8 cellular contexts compared by ENCODE assay signal in the genomic region with DNA sequence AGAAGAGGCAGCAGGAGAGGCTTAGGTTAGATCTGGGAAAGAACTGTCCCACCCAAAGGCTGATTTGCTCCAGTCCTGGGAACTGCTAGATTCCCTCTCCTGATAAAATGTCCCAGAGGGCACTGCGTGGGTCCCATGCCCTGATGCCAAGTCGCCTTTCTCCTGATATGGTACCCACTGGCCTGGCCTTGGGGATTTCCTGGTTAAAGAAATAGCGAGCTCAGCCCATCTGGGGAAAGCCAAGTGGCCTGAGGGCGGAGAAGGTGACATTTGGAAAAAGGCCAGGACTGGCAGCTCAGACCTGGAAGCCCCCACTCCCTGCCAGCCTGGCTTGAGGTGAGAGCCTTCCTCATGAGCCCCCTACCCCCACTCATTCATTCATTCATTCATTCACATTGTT.
DNase-seq lines count a peak whose midpoint lies in the region; ATAC-seq, FAIRE-seq and TF ChIP-seq lines count a peak whose summit lies in the region.
"Not testable (repeated sequence)": the region's sequence is repeated elsewhere in the genome, so short reads cannot be mapped to it uniquely, and the experiment has no call there.

No MANE protein-coding gene starts in this region.

- 45% methylated on average over 4 of the region's 4 CpGs for WGBS in GM12878 (ENCODE audit: insufficient coverage, insufficient replicate concordance, low lambda C conversion rate, missing lambda C conversion rate)
- 86% methylated on average over 1 of the region's 4 CpGs for WGBS in right lobe of liver (ENCODE audit: insufficient coverage, low coverage, low lambda C conversion rate, missing lambda C conversion rate)
- WGBS in transverse colon (ENCODE audit: low coverage in 1 of 2), 2 donors, result 75 to 100% methylated on average over 1 to 4 of the region's 4 CpGs

- TF ChIP-seq RAD21 in GM12878 (IDR thresholded peaks at IDR 0.05; ENCODE audit: insufficient read depth, low read depth, low read length), result not testable (repeated sequence)

- H3K79me2 ChIP-seq in Karpas-422 (ENCODE audit: low read length); GM12878 (ENCODE audit: control insufficient read depth, insufficient read depth, low read length): not testable (repeated sequence)

- not testable (repeated sequence) for H3K27ac ChIP-seq in Karpas-422 (ENCODE audit: low read length); SJCRH30; GM12878 (ENCODE audit: control insufficient read depth, insufficient read depth); right lobe of liver; transverse colon

- intact Hi-C loops in GM12878 (cut with micrococcal nuclease; ENCODE audit: unreplicated experiment); Right ventricle myocardium superior (cut with DNase I); right lobe of liver (cut with DNase I); transverse colon (cut with DNase I; ENCODE audit: low total_unique reads): not testable (repeated sequence)

- not testable (repeated sequence) for TF ChIP-seq EP300 in GM12878 (IDR thresholded peaks at IDR 0.05; ENCODE audit: borderline replicate concordance in 1 of 2, control insufficient read depth in 1 of 2, low read depth in 2 of 2, low read length in 2 of 2); transverse colon (IDR thresholded peaks at IDR 0.05; ENCODE audit: low read depth)

- not testable (repeated sequence) for H3K9ac ChIP-seq in Karpas-422 (ENCODE audit: low read length); GM12878 (ENCODE audit: control insufficient read depth, insufficient read depth, low read length)

- H3K4me3 ChIP-seq in Karpas-422 (ENCODE audit: low read length); SJCRH30; GM12878; right lobe of liver; transverse colon: not testable (repeated sequence)

- SMC1A ChIA-PET in GM12878 (lab: Charles Lee; ENCODE audit: uncharacterized antibody, unreplicated experiment), result not testable (repeated sequence)

- RAD21 ChIA-PET in GM12878 (lab: Charles Lee; ENCODE audit: unreplicated experiment), result not testable (repeated sequence)

- CTCF ChIA-PET in GM12878 (lab: Yijun Ruan, JAX), result not testable (repeated sequence)

- not testable (repeated sequence) for TF ChIP-seq POLR2A in GM12878 (IDR thresholded peaks at IDR 0.05; ENCODE audit: low read depth, low read length); right lobe of liver (IDR thresholded peaks at IDR 0.05); transverse colon (IDR thresholded peaks at IDR 0.05)

- not testable (repeated sequence) for H4K20me1 ChIP-seq in Karpas-422 (ENCODE audit: insufficient read depth, low read depth, low read length); GM12878 (ENCODE audit: control insufficient read depth, insufficient read depth)

- not testable (repeated sequence) for H3K9me2 ChIP-seq in Karpas-422 (replicated peaks; ENCODE audit: insufficient read depth, low read length)

- in situ Hi-C loops in GM12878 (cut with MboI); transverse colon (cut with MboI; ENCODE audit: low pct_ligation_motif_present in 1 of 4, low pct_unique_long_range_greater_than_20kb in 1 of 4, low sequenced_read_pairs in 3 of 4): not testable (repeated sequence)

- FAIRE-seq in GM12878 (lab: Jason Lieb, UNC), result not testable (repeated sequence)

- not testable (repeated sequence) for H3K36me3 ChIP-seq in Karpas-422 (ENCODE audit: insufficient read depth, low read length); SJCRH30; GM12878 (ENCODE audit: control insufficient read depth in 2 of 2, insufficient read depth in 2 of 2, low read length in 1 of 2); right lobe of liver; transverse colon

- H3K4me1 ChIP-seq in Karpas-422 (ENCODE audit: low read length), result peaks cover 10% of the 10 kb centered on the region
- H3K4me1 ChIP-seq in SJCRH30; GM12878 (ENCODE audit: control insufficient read depth, insufficient read depth, low read length); right lobe of liver; transverse colon: not testable (repeated sequence)

- H3K4me2 ChIP-seq in Karpas-422 (ENCODE audit: low read depth, low read length, poor library complexity, severe bottlenecking); GM12878 (ENCODE audit: control insufficient read depth, insufficient read depth): not testable (repeated sequence)

- ATAC-seq in GM12878 (peak; percentile 21), right lobe of liver (peak in 1 of 4 donors; percentile 54), omental fat pad (ENCODE audit: low FRiP score) (peak; percentile 13)
- not testable (repeated sequence) for ATAC-seq in Right ventricle myocardium superior (ENCODE audit: poor library complexity)

- POLR2A ChIA-PET in GM12878 (lab: Charles Lee), result not testable (repeated sequence)

- TF ChIP-seq CTCF in GM12878 (IDR thresholded peaks at IDR 0.05 in 2 of 3, conservative IDR thresholded peaks at IDR 0.05 in 1 of 3; ENCODE audit: control insufficient read depth in 2 of 3, extremely low read depth in 1 of 3, insufficient read depth in 1 of 3, low read depth in 3 of 3, low read length in 3 of 3); right lobe of liver (IDR thresholded peaks at IDR 0.05); omental fat pad (IDR thresholded peaks at IDR 0.05); transverse colon (IDR thresholded peaks at IDR 0.05): not testable (repeated sequence)

- DNase-seq in CD1c-positive myeloid dendritic cell (ENCODE audit: extremely low spot score) (peak; percentile 1), Karpas-422 (peak; percentile 34), SJCRH30 (peak; percentile 13 to 20), Right ventricle myocardium superior (peak; percentile 30), right lobe of liver (peak; percentile 28 to 51 (median 49)), transverse colon (peak; percentile 9)
- not testable (repeated sequence) for DNase-seq in GM12878 (ENCODE audit: low read depth, low spot score); omental fat pad (ENCODE audit: low spot score)

- not testable (repeated sequence) for H2AFZ ChIP-seq in Karpas-422 (ENCODE audit: low read length); GM12878 (ENCODE audit: control insufficient read depth, low read depth, low read length)

- not testable (repeated sequence) for BruUV-seq in GM12878 (replicated peaks; lab: Mats Ljungman, UMichigan)

- H3K27me3 ChIP-seq in Karpas-422 (ENCODE audit: low read length); SJCRH30; GM12878 (replicated peaks in 1 of 2; ENCODE audit: control insufficient read depth in 2 of 2, insufficient read depth in 2 of 2, low read length in 1 of 2); right lobe of liver; transverse colon: not testable (repeated sequence)

- not testable (repeated sequence) for H3K9me3 ChIP-seq in Karpas-422 (ENCODE audit: low read length); SJCRH30 (replicated peaks); GM12878 (replicated peaks; ENCODE audit: control insufficient read depth, insufficient read depth, low read length); right lobe of liver; transverse colon
